Comparison of ENCODE assay signal across 1 cellular context in the genomic region with DNA sequence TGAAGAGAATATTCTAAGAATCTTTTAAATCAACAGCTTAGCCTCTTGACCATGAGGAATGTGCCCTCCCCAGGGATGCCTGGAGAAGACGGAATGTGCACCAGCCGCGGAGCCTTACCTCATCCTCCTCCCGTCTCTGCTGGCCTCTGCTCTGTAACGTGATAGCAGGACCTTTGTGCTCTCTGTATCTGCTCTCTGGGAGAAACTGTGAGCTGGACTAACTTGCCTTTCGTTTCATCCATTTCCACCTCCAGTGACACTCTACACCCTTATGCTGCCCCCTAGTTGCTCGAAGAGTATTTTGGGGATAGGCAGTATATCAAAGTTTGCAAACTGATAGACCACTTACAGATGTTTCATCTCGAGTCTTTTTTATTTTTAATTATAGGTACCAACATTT.
TF ChIP-seq lines count a peak whose summit lies in the region.

No MANE protein-coding gene starts in this region.

TF ChIP-seq in Ishikawa, 13 proteins besides CTCF, POLR2A, EP300 and RAD21 (continued from another document):
- TF ChIP-seq, protein P1, sequence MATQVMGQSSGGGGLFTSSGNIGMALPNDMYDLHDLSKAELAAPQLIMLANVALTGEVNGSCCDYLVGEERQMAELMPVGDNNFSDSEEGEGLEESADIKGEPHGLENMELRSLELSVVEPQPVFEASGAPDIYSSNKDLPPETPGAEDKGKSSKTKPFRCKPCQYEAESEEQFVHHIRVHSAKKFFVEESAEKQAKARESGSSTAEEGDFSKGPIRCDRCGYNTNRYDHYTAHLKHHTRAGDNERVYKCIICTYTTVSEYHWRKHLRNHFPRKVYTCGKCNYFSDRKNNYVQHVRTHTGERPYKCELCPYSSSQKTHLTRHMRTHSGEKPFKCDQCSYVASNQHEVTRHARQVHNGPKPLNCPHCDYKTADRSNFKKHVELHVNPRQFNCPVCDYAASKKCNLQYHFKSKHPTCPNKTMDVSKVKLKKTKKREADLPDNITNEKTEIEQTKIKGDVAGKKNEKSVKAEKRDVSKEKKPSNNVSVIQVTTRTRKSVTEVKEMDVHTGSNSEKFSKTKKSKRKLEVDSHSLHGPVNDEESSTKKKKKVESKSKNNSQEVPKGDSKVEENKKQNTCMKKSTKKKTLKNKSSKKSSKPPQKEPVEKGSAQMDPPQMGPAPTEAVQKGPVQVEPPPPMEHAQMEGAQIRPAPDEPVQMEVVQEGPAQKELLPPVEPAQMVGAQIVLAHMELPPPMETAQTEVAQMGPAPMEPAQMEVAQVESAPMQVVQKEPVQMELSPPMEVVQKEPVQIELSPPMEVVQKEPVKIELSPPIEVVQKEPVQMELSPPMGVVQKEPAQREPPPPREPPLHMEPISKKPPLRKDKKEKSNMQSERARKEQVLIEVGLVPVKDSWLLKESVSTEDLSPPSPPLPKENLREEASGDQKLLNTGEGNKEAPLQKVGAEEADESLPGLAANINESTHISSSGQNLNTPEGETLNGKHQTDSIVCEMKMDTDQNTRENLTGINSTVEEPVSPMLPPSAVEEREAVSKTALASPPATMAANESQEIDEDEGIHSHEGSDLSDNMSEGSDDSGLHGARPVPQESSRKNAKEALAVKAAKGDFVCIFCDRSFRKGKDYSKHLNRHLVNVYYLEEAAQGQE (IDR thresholded peaks at IDR 0.05; ENCODE audit: low read depth) = no peak
- TF ChIP-seq, protein P2, sequence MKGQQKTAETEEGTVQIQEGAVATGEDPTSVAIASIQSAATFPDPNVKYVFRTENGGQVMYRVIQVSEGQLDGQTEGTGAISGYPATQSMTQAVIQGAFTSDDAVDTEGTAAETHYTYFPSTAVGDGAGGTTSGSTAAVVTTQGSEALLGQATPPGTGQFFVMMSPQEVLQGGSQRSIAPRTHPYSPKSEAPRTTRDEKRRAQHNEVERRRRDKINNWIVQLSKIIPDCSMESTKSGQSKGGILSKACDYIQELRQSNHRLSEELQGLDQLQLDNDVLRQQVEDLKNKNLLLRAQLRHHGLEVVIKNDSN (IDR thresholded peaks at IDR 0.05) = no peak
- TF ChIP-seq FOXM1 (IDR thresholded peaks at IDR 0.05; ENCODE audit: borderline replicate concordance, low read depth) = no peak
- TF ChIP-seq ZBTB7A (IDR thresholded peaks at IDR 0.05; ENCODE audit: low read depth) = no peak
- no peak for TF ChIP-seq NFIC (IDR thresholded peaks at IDR 0.05)
- TF ChIP-seq TCF12 (IDR thresholded peaks at IDR 0.05; ENCODE audit: low read depth) = peak; percentile 53
